7 cellular contexts compared by ENCODE assay signal in genomic region chr2:62774555-62775366, GRCh38.
DNase-seq lines count a peak whose midpoint lies in the region; ATAC-seq, FAIRE-seq and TF ChIP-seq lines count a peak whose summit lies in the region.

No MANE protein-coding gene starts in this region.

- H3K27ac ChIP-seq in Panc1 (ENCODE audit: low read length), result no peak overlapping the region
- no peak overlapping the region for H3K27ac ChIP-seq in H1 (ENCODE audit: low read depth, low read length)
- H3K27ac ChIP-seq in muscle layer of duodenum (ENCODE audit: low read length), result peak overlapping the region; percentile 20

- H3K4ac ChIP-seq in H1 (replicated peaks; ENCODE audit: insufficient read length, low read depth, low read length), result no peak overlapping the region

- no peak overlapping the region for H2BK15ac ChIP-seq in H1 (ENCODE audit: low read length)

- H3K4me1 ChIP-seq in Panc1 (ENCODE audit: control insufficient read depth, insufficient read depth, low read length) (no peaks in the 10 kb centered on the region; the same call in 1 of the 2 replicates), H1 (replicated peaks in 1 of 4; ENCODE audit: control insufficient read depth in 3 of 4, insufficient read depth in 4 of 4, low read length in 3 of 4) (peaks cover 0 to 4% (median 2%) of the 10 kb centered on the region in 4 experiments; a peak in 1 of 7 replicates), muscle layer of duodenum (ENCODE audit: control insufficient read depth in 1 of 2, insufficient read depth in 2 of 2, low read length in 2 of 2) (peaks cover 0 to 11% of the 10 kb centered on the region in 2 donors)

- POLR2A ChIA-PET in Panc1 (lab: Charles Lee), result interaction anchor here (1.1 kb wide), 1 partner anchor 317 kb away, joined by 11 read pairs; no protein-coding TSS in a partner anchor
- POLR2A ChIA-PET in H1 (lab: Charles Lee; ENCODE audit: partially characterized antibody), result interaction anchor here (1.7 kb wide), 1 partner anchor 318 kb away, joined by 4 read pairs; no protein-coding TSS in a partner anchor

- no peaks in the 10 kb centered on the region for H4K20me1 ChIP-seq in H1 (replicated peaks in 1 of 2; ENCODE audit: control insufficient read depth in 1 of 2, insufficient read depth in 2 of 2, low read length in 2 of 2)

- CTCF ChIA-PET in Panc1 (lab: Charles Lee) (interaction anchor here (2.3 kb wide), 1 partner anchor 318 kb away, joined by 17 read pairs; no protein-coding TSS in a partner anchor), H1 (lab: Charles Lee; ENCODE audit: partially characterized antibody) (interaction anchor here (0.7 to 9.6 kb wide), 28 partner anchors 9 to 1078 kb away, joined by 3 to 134 read pairs (median 4); no protein-coding TSS in a partner anchor)

- H3K4me2 ChIP-seq in H1 (ENCODE audit: insufficient read depth in 1 of 2, low read depth in 2 of 2, low read length in 2 of 2), result no peak overlapping the region

- H3K79me1 ChIP-seq in H1 (ENCODE audit: low read depth, low read length), result no peaks in the 10 kb centered on the region

- TF ChIP-seq EP300 in H1 (IDR thresholded peaks at IDR 0.05; ENCODE audit: borderline replicate concordance in 1 of 2, low read depth in 2 of 2, low read length in 2 of 2), result no peak

- WGBS in H1 (ENCODE audit: extremely low coverage in 1 of 2, insufficient coverage in 1 of 2, insufficient read length in 1 of 2, insufficient replicate concordance in 2 of 2, low coverage in 1 of 2, low lambda C conversion rate in 2 of 2, missing lambda C conversion rate in 1 of 2), 2 experiments, result 86% methylated on average over 5 of the region's 5 CpGs; no CpG with 5 or more reads in 1 of the 2 experiments

- H3K18ac ChIP-seq in H1 (ENCODE audit: extremely low read depth, low read length), result no peak overlapping the region

- no peak overlapping the region for H4K8ac ChIP-seq in H1 (ENCODE audit: extremely low read depth, insufficient read depth, low read length)

- ATAC-seq in HG03558 (IDR thresholded peaks at IDR 0.05; ENCODE audit: extremely low read depth, unreplicated experiment) (peak; percentile 61), Panc1 (peak; percentile 90), GM18520 (IDR thresholded peaks at IDR 0.05; ENCODE audit: unreplicated experiment) (no peak), HG02885 (IDR thresholded peaks at IDR 0.05; ENCODE audit: poor library complexity, unreplicated experiment) (no peak)

- H3K4me3 ChIP-seq in Panc1 (ENCODE audit: low read depth in 2 of 2, low read length in 2 of 2) (no peak overlapping the region), H1 (ENCODE audit: extremely low read depth in 1 of 4, insufficient read depth in 2 of 4, low read depth in 3 of 4, low read length in 4 of 4) (no peak overlapping the region), muscle layer of duodenum (ENCODE audit: low read depth in 1 of 2, low read length in 2 of 2) (no peak overlapping the region)

- no peak overlapping the region for H2BK5ac ChIP-seq in H1 (ENCODE audit: low read depth, low read length)

- no peak overlapping the region for H2BK12ac ChIP-seq in H1 (ENCODE audit: low read depth, low read length)

- TF ChIP-seq RAD21 in H1 (IDR thresholded peaks at IDR 0.05 in 1 of 2, conservative IDR thresholded peaks at IDR 0.05 in 1 of 2; ENCODE audit: low read depth in 2 of 2, low read length in 2 of 2), result peak; percentile 67 to 83

- TF ChIP-seq CTCF in Panc1 (IDR thresholded peaks at IDR 0.05), result peak; percentile 77; the same call in 1 of the 2 replicates
- TF ChIP-seq CTCF in H1 (IDR thresholded peaks at IDR 0.05; ENCODE audit: control extremely low read depth in 1 of 3, insufficient read depth in 1 of 3, low read depth in 1 of 3, low read length in 3 of 3), result peak in 2 of 3 experiments; percentile 18 to 53; a peak in 2 of 4 replicates

- H3K23ac ChIP-seq in H1 (ENCODE audit: insufficient read length), result no peak overlapping the region

- peaks cover 0 to 6% of the 10 kb centered on the region in 2 experiments; a peak in 1 of 4 replicates for H3K79me2 ChIP-seq in H1 (ENCODE audit: control insufficient read depth in 1 of 2, insufficient read depth in 2 of 2, low read length in 2 of 2)

- H3K36me3 ChIP-seq in Panc1 (ENCODE audit: control insufficient read depth, insufficient read depth, low read length), result no peaks in the 10 kb centered on the region
- no peaks in the 10 kb centered on the region for H3K36me3 ChIP-seq in H1 (ENCODE audit: control insufficient read depth in 2 of 4, insufficient read depth in 4 of 4, low read length in 3 of 4)
- no peaks in the 10 kb centered on the region for H3K36me3 ChIP-seq in muscle layer of duodenum (ENCODE audit: control insufficient read depth in 1 of 2, insufficient read depth in 2 of 2, low read length in 2 of 2)

- FAIRE-seq in H1 (lab: Jason Lieb, UNC), result peak; percentile 88

- no peak overlapping the region for H2BK20ac ChIP-seq in H1 (ENCODE audit: low read length)

- no peak overlapping the region for H2BK120ac ChIP-seq in H1 (replicated peaks; ENCODE audit: low read depth, low read length)

- H3K9me3 ChIP-seq in Panc1 (ENCODE audit: control insufficient read depth, insufficient read depth, low read depth, low read length) (no peaks in the 10 kb centered on the region), H1 (ENCODE audit: insufficient read depth in 2 of 2, low read depth in 1 of 2, low read length in 1 of 2) (0 out of 4 replicates have a peak, but pooled peaks cover 0 to 3% of the 10 kb centered on the region in 2 experiments), muscle layer of duodenum (ENCODE audit: control insufficient read depth in 1 of 2, low read length in 2 of 2) (peaks cover 0 to 4% of the 10 kb centered on the region in 2 donors)

- H3K14ac ChIP-seq in H1 (ENCODE audit: insufficient read length), result no peak overlapping the region

- H2AK5ac ChIP-seq in H1 (ENCODE audit: low read depth, low read length), result no peak overlapping the region

- H3K9ac ChIP-seq in H1 (replicated peaks in 1 of 4; ENCODE audit: extremely low read depth in 1 of 4, low read depth in 3 of 4, low read length in 3 of 4), result no peak overlapping the region

- intact Hi-C loops in Panc1 (cut with micrococcal nuclease; ENCODE audit: unreplicated experiment), result loop anchor here (1.0 kb wide), 1 partner anchor 318 kb away; no protein-coding TSS in a partner anchor

- no TSS peak for BruUV-seq in Panc1 (replicated peaks; lab: Mats Ljungman, UMichigan)

- H3K27me3 ChIP-seq in Panc1 (ENCODE audit: control insufficient read depth, insufficient read depth, low read length) (no peaks in the 10 kb centered on the region), H1 (replicated peaks in 1 of 4; ENCODE audit: control insufficient read depth in 3 of 4, extremely low read depth in 1 of 4, insufficient read depth in 3 of 4, low read length in 3 of 4) (no peaks in the 10 kb centered on the region), muscle layer of duodenum (ENCODE audit: low read depth, low read length) (no peaks in the 10 kb centered on the region)

- TF ChIP-seq POLR2A in H1 (IDR thresholded peaks at IDR 0.05; ENCODE audit: control extremely low read depth in 1 of 2, low read depth in 2 of 2, low read length in 2 of 2), result no peak

- H4K5ac ChIP-seq in H1 (ENCODE audit: insufficient read length, low read depth, low read length), result no peak overlapping the region

- H3K56ac ChIP-seq in H1 (replicated peaks; ENCODE audit: insufficient read length, low read depth, low read length), result no peak overlapping the region

- H3K23me2 ChIP-seq in H1 (ENCODE audit: low read depth, low read length), result no peaks in the 10 kb centered on the region

- H2AFZ ChIP-seq in H1 (ENCODE audit: low read length), result no peak overlapping the region

- no peak overlapping the region for H4K91ac ChIP-seq in H1 (replicated peaks; ENCODE audit: insufficient read length, low read length)

- in situ Hi-C loops in Panc1 (cut with HindIII; ENCODE audit: low pct_unique_long_range_greater_than_20kb, low sequenced_read_pairs), result no loop called here

- DNase-seq in GM04504 (ENCODE audit: low read depth) (peak; percentile 10), Panc1 (ENCODE audit: low read depth, low spot score) (peak; percentile 48), H1 (ENCODE audit: low read depth in 1 of 2, low spot score in 2 of 2) (no peak)

TF ChIP-seq in H1, 55 proteins besides CTCF, POLR2A, EP300 and RAD21 (continues in another document):
- TF ChIP-seq MAFK (IDR thresholded peaks at IDR 0.05; ENCODE audit: low read depth, low read length), result peak; percentile 34; the same call in 1 of the 2 replicates
- TF ChIP-seq JUN (IDR thresholded peaks at IDR 0.05; ENCODE audit: low read depth, low read length), result no peak
- no peak for TF ChIP-seq RFX5 (IDR thresholded peaks at IDR 0.05; ENCODE audit: borderline replicate concordance, low read depth, low read length)
- peak; percentile 78; the same call in 1 of the 2 replicates for TF ChIP-seq CEBPB (IDR thresholded peaks at IDR 0.05; ENCODE audit: low read depth, low read length)
- TF ChIP-seq, protein P1, sequence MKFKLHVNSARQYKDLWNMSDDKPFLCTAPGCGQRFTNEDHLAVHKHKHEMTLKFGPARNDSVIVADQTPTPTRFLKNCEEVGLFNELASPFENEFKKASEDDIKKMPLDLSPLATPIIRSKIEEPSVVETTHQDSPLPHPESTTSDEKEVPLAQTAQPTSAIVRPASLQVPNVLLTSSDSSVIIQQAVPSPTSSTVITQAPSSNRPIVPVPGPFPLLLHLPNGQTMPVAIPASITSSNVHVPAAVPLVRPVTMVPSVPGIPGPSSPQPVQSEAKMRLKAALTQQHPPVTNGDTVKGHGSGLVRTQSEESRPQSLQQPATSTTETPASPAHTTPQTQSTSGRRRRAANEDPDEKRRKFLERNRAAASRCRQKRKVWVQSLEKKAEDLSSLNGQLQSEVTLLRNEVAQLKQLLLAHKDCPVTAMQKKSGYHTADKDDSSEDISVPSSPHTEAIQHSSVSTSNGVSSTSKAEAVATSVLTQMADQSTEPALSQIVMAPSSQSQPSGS (IDR thresholded peaks at IDR 0.05; ENCODE audit: low read length), result no peak
- TF ChIP-seq SP1 (IDR thresholded peaks at IDR 0.05; ENCODE audit: low read depth, low read length), result no peak
- no peak for TF ChIP-seq TAF7 (optimal IDR thresholded peaks at IDR 0.05; ENCODE audit: borderline replicate concordance, low read depth, low read length)
- TF ChIP-seq CBX8 (IDR thresholded peaks at IDR 0.05; ENCODE audit: borderline replicate concordance, low read depth, low read length), result no peak
- TF ChIP-seq CHD1 (IDR thresholded peaks at IDR 0.05; ENCODE audit: low read depth, low read length), result no peak
- no peak for TF ChIP-seq SRF (IDR thresholded peaks at IDR 0.05; ENCODE audit: low read depth, low read length)
- no peak for TF ChIP-seq EGR1 (IDR thresholded peaks at IDR 0.05; ENCODE audit: borderline replicate concordance, low read depth, low read length)
- TF ChIP-seq BACH1 (IDR thresholded peaks at IDR 0.05; ENCODE audit: low read length), result peak; percentile 69
- TF ChIP-seq HDAC6 (IDR thresholded peaks at IDR 0.05; ENCODE audit: low read depth, low read length), result no peak

Comparison
In these comparisons a context has a peak if more than half of its experiments do, and no peak if none do; other contexts are left out.
1. DNase-seq: peak in GM04504 (single experiment) and Panc1 (single experiment); none in H1 (0 of 2).
2. ATAC-seq: peak in HG03558 (single experiment) and Panc1 (single experiment); none in GM18520 (single experiment) and HG02885 (single experiment).